1 cellular context compared by ENCODE assay signal in genomic region chr4:146495277-146495676, GRCh38.
A peak's percentile ranks its signal among the peaks of the same experiment; 100 is the strongest.
TF ChIP-seq lines count a peak whose summit lies in the region.

No MANE protein-coding gene starts in this region.

TF ChIP-seq in K562, 482 proteins besides CTCF, POLR2A, EP300 and RAD21 (continued from another document):
- TF ChIP-seq PKNOX1 (IDR thresholded peaks at IDR 0.05) (peak; percentile 12; the same call in 1 of the 2 replicates), TARDBP (IDR thresholded peaks at IDR 0.05) (no peak), NFE2 (IDR thresholded peaks at IDR 0.05; ENCODE audit: low read depth) (peak; percentile 57; the same call in 1 of the 2 replicates), TEAD4 (IDR thresholded peaks at IDR 0.05; ENCODE audit: low read length) (0 out of 2 replicates have a peak, but pooled peaks have one; percentile 21), TEAD4 (CRISPR knock-in tag; IDR thresholded peaks at IDR 0.05; ENCODE audit: borderline replicate concordance) (no peak), MAFG (tag; conservative IDR thresholded peaks at IDR 0.05) (peak; percentile 40; the same call in 1 of the 2 replicates), JUND (IDR thresholded peaks at IDR 0.05; ENCODE audit: borderline replicate concordance, low read depth, low read length) (0 out of 2 replicates have a peak, but pooled peaks have one; percentile 7), JUND (tag; IDR thresholded peaks at IDR 0.05; ENCODE audit: borderline replicate concordance, low read depth, low read length) (no peak; the same call in 2 of the 3 replicates), FOSL1 (tag; conservative IDR thresholded peaks at IDR 0.05) (peak; percentile 79)
